Comparison of ENCODE assay signal across 8 cellular contexts in the genomic region with DNA sequence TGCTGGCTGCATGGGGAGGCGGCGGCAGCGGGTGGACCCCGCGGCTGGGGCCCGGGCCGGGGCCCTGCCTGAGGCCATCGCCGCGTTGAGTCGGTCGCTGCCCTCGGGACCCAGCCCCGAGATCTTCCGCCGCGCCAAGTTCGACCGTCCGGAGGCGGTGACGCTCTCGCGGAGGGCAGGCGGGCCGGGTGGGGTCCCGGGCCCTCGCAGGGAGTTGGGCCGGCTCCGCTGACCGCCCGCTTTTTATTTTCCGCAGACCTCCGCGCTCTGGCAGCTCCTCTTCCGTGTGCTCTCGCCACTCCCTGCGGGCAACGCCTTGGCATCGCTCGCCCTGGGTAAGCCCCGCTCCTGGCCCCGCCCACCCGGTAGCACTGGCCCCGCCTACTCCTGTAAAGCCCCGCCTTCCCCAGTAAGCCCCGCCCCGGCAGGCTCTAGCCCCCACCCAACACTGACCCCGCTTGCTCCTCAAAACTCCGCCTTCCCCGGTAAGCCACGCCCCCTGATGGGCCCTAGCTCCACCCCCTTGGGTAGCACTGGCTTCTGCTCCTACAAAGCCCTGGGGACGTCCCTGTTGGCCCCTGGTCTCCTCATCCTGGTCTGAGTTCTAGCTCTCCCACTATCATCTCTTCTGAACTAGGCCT. TPM values are rescaled to one million over a fixed set of nuclear protein-coding genes. Genes with fewer than 3 reads are reported as not detected.
A peak's percentile ranks its signal among the peaks of the same experiment; 100 is the strongest.
DNase-seq lines count a peak whose midpoint lies in the region; ATAC-seq and TF ChIP-seq lines count a peak whose summit lies in the region.

No MANE protein-coding gene starts in this region.

- peaks cover 15% of the 10 kb centered on the region for H3K27me3 ChIP-seq in DOHH2 (ENCODE audit: control insufficient read depth, low read length)
- H3K27me3 ChIP-seq in neural progenitor cell = peaks cover 21% of the 10 kb centered on the region

- H3K27ac ChIP-seq in DOHH2 (ENCODE audit: low read depth, low read length) (peak overlapping the region; percentile 63), neural progenitor cell (peak overlapping the region; percentile 47), temporal lobe (ENCODE audit: low read depth, low read length) (peak overlapping the region; percentile 20)

- H4K20me1 ChIP-seq in DOHH2 (ENCODE audit: control insufficient read depth, insufficient read depth, low read depth, low read length) (peaks cover 8% of the 10 kb centered on the region; the same call in 1 of the 2 replicates), neural progenitor cell (ENCODE audit: low read depth) (peaks cover 9% of the 10 kb centered on the region)

- H3K36me3 ChIP-seq in DOHH2 (ENCODE audit: control insufficient read depth, low read length) = peaks cover 9% of the 10 kb centered on the region
- no peaks in the 10 kb centered on the region for H3K36me3 ChIP-seq in neural progenitor cell

- H3K4me1 Mint-ChIP-seq in activated T-cell treated with anti-CD3 and anti-CD28 coated beads, Interleukin-2, amount 50 U/mL, for 72 hours (ENCODE audit: low read depth) = peaks cover 25% of the 10 kb centered on the region
- peaks cover 16% of the 10 kb centered on the region for H3K4me1 Mint-ChIP-seq in neural progenitor cell

- no peaks in the 10 kb centered on the region for H3K9me3 ChIP-seq in DOHH2 (ENCODE audit: control insufficient read depth, insufficient read depth, low read length)
- H3K9me3 ChIP-seq in neural progenitor cell (ENCODE audit: low read depth) = no peaks in the 10 kb centered on the region

- DNase-seq in OCI-M2 (lab: John Stamatoyannopoulos, UW; ENCODE audit: unreplicated experiment) (peak; percentile 29), fibroblast of peridontal ligament (ENCODE audit: extremely low read depth) (peak; percentile 7), neural progenitor cell (ENCODE audit: low spot score) (peak; percentile 78)
- DNase-seq in activated T-cell treated with anti-CD3 and anti-CD28 coated beads, Interleukin-2, amount 50 U/mL, for 72 hours = peak; percentile 90 to 94

- H3F3A ChIP-seq in DOHH2 (ENCODE audit: control insufficient read depth, insufficient read depth) (no peaks in the 10 kb centered on the region), neural progenitor cell (ENCODE audit: low read depth) (peaks cover 32% of the 10 kb centered on the region)

- H3K4me3 ChIP-seq in DOHH2 (ENCODE audit: low read length) (peak overlapping the region; percentile 89), neural progenitor cell (peak overlapping the region; percentile 72)

- peak overlapping the region; percentile 57 for H2AFZ ChIP-seq in neural progenitor cell (replicated peaks)

- peak overlapping the region; percentile 78 to 83 for H3K4me3 Mint-ChIP-seq in activated T-cell treated with anti-CD3 and anti-CD28 coated beads, Interleukin-2, amount 50 U/mL, for 72 hours
- H3K4me3 Mint-ChIP-seq in neural progenitor cell = peak overlapping the region; percentile 88

- peaks cover 0 to 1% of the 10 kb centered on the region in 2 donors for H3K36me3 Mint-ChIP-seq in activated T-cell treated with anti-CD3 and anti-CD28 coated beads, Interleukin-2, amount 50 U/mL, for 72 hours (ENCODE audit: insufficient read depth in 2 of 2)
- H3K36me3 Mint-ChIP-seq in neural progenitor cell = no peaks in the 10 kb centered on the region

- TF ChIP-seq CTCF in DOHH2 (IDR thresholded peaks at IDR 0.05; ENCODE audit: low read depth, low read length, poor library complexity, severe bottlenecking) (no peak), neural progenitor cell (IDR thresholded peaks at IDR 0.05) (no peak)

- no peaks in the 10 kb centered on the region for H3K9me3 Mint-ChIP-seq in activated T-cell treated with anti-CD3 and anti-CD28 coated beads, Interleukin-2, amount 50 U/mL, for 72 hours
- no peaks in the 10 kb centered on the region for H3K9me3 Mint-ChIP-seq in neural progenitor cell

- H3K4me2 ChIP-seq in DOHH2 (ENCODE audit: low read length) = peak overlapping the region; percentile 80
- H3K4me2 ChIP-seq in neural progenitor cell = peak overlapping the region; percentile 71

- H3K27me3 Mint-ChIP-seq in activated T-cell treated with anti-CD3 and anti-CD28 coated beads, Interleukin-2, amount 50 U/mL, for 72 hours (ENCODE audit: low read depth) = no peaks in the 10 kb centered on the region
- peaks cover 11% of the 10 kb centered on the region for H3K27me3 Mint-ChIP-seq in neural progenitor cell (ENCODE audit: insufficient read depth, low read depth)

- peak overlapping the region; percentile 89 for H3K27ac Mint-ChIP-seq in activated T-cell treated with anti-CD3 and anti-CD28 coated beads, Interleukin-2, amount 50 U/mL, for 72 hours
- H3K27ac Mint-ChIP-seq in neural progenitor cell = no peak overlapping the region

- ATAC-seq in HG03354 (IDR thresholded peaks at IDR 0.05; ENCODE audit: poor library complexity, severe bottlenecking, unreplicated experiment) = peak; percentile 9
- peak; percentile 18 to 23 for ATAC-seq in activated T-cell treated with anti-CD3 and anti-CD28 coated beads, Interleukin-2, amount 50 U/mL, for 72 hours (replicated peaks in 1 of 2)
- no peak for ATAC-seq in GM21515 (IDR thresholded peaks at IDR 0.05; ENCODE audit: unreplicated experiment)

- peaks cover 37% of the 10 kb centered on the region for H3K4me1 ChIP-seq in DOHH2 (ENCODE audit: control insufficient read depth, low read length)
- H3K4me1 ChIP-seq in neural progenitor cell = peaks cover 18% of the 10 kb centered on the region

- no peaks in the 10 kb centered on the region for H3K9me2 ChIP-seq in DOHH2 (replicated peaks; ENCODE audit: control insufficient read depth, low read length)

- H3K79me2 ChIP-seq in DOHH2 (ENCODE audit: control insufficient read depth, low read length) (peaks cover 9% of the 10 kb centered on the region), neural progenitor cell (ENCODE audit: low read depth) (no peaks in the 10 kb centered on the region)

- no peak overlapping the region for H3K9ac ChIP-seq in neural progenitor cell

RNA-seq across cellular contexts. Expression of gene TEDC1, which starts 0.4 kb away (rescaled TPM):
- total RNA-seq in activated T-cell treated with anti-CD3 and anti-CD28 coated beads, Interleukin-2, amount 50 U/mL, for 72 hours = 10 to 100 TPM; 33.0 to 36.9 TPM
- total RNA-seq in neural progenitor cell (ENCODE audit: low replicate concordance) (3.6 and 25.0 TPM in 2 replicates), temporal lobe (3.0 TPM)

RNA-seq across cellular contexts. Expression of gene CRIP1, which starts 4.8 kb away (rescaled TPM):
- 100 to 1,000 TPM; 146 to 174 TPM for total RNA-seq in activated T-cell treated with anti-CD3 and anti-CD28 coated beads, Interleukin-2, amount 50 U/mL, for 72 hours
- 2.6 TPM in 1 of 2 replicates, not detected in the other for total RNA-seq in neural progenitor cell (ENCODE audit: low replicate concordance)
- total RNA-seq in temporal lobe = 2.0 TPM

RNA-seq across cellular contexts. Expression of gene CRIP2, which starts 16.9 kb away (rescaled TPM):
- total RNA-seq in activated T-cell treated with anti-CD3 and anti-CD28 coated beads, Interleukin-2, amount 50 U/mL, for 72 hours = 1 to 10 TPM; 1.1 to 1.3 TPM
- total RNA-seq in neural progenitor cell (ENCODE audit: low replicate concordance) (0.30 and 3.5 TPM in 2 replicates), temporal lobe (94.9 TPM)

RNA-seq across cellular contexts. Expression of gene TMEM121, which starts 34.9 kb away (rescaled TPM):
- total RNA-seq in activated T-cell treated with anti-CD3 and anti-CD28 coated beads, Interleukin-2, amount 50 U/mL, for 72 hours = 1 to 10 TPM; 6.3 to 7.9 TPM
- total RNA-seq in neural progenitor cell (ENCODE audit: low replicate concordance) (0.90 and 3.6 TPM in 2 replicates), temporal lobe (20.2 TPM)

Comparison
In these comparisons a context has a peak if more than half of its experiments do, and no peak if none do; other contexts are left out.
1. DNase-seq: peak in every context shown above with its lines; median percentile 92 in activated T-cell treated with anti-CD3 and anti-CD28 coated beads, Interleukin-2, amount 50 U/mL, for 72 hours; 78 in neural progenitor cell; 29 in OCI-M2; 7 in fibroblast of peridontal ligament.
2. RNA of gene CRIP1, which starts 4.8 kb away (total RNA-seq): 146 to 174 TPM in activated T-cell treated with anti-CD3 and anti-CD28 coated beads, Interleukin-2, amount 50 U/mL, for 72 hours; 2.0 TPM in temporal lobe (single experiment) and 2.6 TPM in neural progenitor cell; every median in the first group is over 10 times any median in the second.
3. RNA of gene CRIP2, which starts 16.9 kb away (total RNA-seq): 94.9 TPM in temporal lobe (single experiment); 1.1 to 1.3 TPM in activated T-cell treated with anti-CD3 and anti-CD28 coated beads, Interleukin-2, amount 50 U/mL, for 72 hours and 0.30 to 3.5 TPM in neural progenitor cell; every median in the first group is over 10 times any median in the second.
4. Peak in every context shown above with its lines, with median percentiles within 50 percentile points of each other: H3K27ac ChIP-seq.